In the genomic region with DNA sequence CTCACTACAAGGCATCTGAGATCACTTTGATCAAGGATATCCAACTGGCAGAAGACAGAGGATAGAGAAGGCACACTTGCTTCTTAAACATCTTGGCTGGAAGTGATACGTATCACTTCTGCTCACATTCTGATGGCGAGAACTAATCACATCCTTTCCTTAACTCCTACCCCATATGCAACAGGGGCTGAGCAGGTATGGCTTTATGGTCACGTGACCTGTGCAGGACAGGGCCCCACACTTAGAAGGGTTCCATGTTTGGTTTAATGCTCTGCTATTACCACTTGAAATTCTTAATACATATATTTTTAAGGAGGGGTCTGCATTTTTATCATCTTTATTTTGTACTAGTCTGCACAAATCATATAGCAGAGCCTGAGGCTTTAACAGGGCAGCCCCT, we compare ENCODE assay signal across 26 cellular contexts.
DNase-seq lines count a peak whose midpoint lies in the region; ATAC-seq, FAIRE-seq and TF ChIP-seq lines count a peak whose summit lies in the region.
"Had no signal": no experiment of that assay in that cellular context is flagged by ENCODE, and none has a peak within 500 bp of the region (broad histone marks: within the 10 kb centered on the region; RNA-seq: fewer than 3 reads in every experiment).

No MANE protein-coding gene starts in this region.

- H4K91ac ChIP-seq in H1 (replicated peaks; ENCODE audit: insufficient read length, low read length) = no peak overlapping the region

- intact Hi-C loops in HepG2 (cut with micrococcal nuclease; ENCODE audit: unreplicated experiment) = no loop called here
- intact Hi-C loops in right lobe of liver (cut with DNase I) = no loop called here
- intact Hi-C loops in GM12878 (cut with micrococcal nuclease; ENCODE audit: unreplicated experiment) = no loop called here
- intact Hi-C loops in activated T-helper 2 cell treated with anti-CD3 and anti-CD28 coated beads, Interferon-gamma antibody, Interleukin-2, Interleukin-4, amounts not matched to agents 10 μg/mL and 5 μg/mL and 100 μg/mL, durations not matched to agents 14 hours and 24 hours and 36 hours (cut with micrococcal nuclease) = no loop called here
- intact Hi-C loops in left cardiac atrium (cut with DNase I) = no loop called here

- H3K4me1 ChIP-seq in HepG2 (ENCODE audit: insufficient read depth, low read length) = peaks cover 13% of the 10 kb centered on the region
- H3K4me1 ChIP-seq in right lobe of liver = no peaks in the 10 kb centered on the region
- H3K4me1 ChIP-seq in GM12878 (ENCODE audit: control insufficient read depth, insufficient read depth, low read length) = no peaks in the 10 kb centered on the region
- no peaks in the 10 kb centered on the region for H3K4me1 ChIP-seq in H1 (replicated peaks in 1 of 4; ENCODE audit: control insufficient read depth in 3 of 4, insufficient read depth in 4 of 4, low read length in 3 of 4)
- H3K4me1 ChIP-seq: Caco-2 had no signal

- H3K4ac ChIP-seq in H1 (replicated peaks; ENCODE audit: insufficient read length, low read depth, low read length) = no peak overlapping the region

- peaks cover 21% of the 10 kb centered on the region for H3K9me3 Mint-ChIP-seq in activated T-helper 2 cell treated with anti-CD3 and anti-CD28 coated beads, Interferon-gamma antibody, Interleukin-2, Interleukin-4, amounts not matched to agents 10 μg/mL and 5 μg/mL and 100 μg/mL, durations not matched to agents 14 hours and 24 hours and 36 hours

- H2BK5ac ChIP-seq in H1 (ENCODE audit: low read depth, low read length) = no peak overlapping the region

- TF ChIP-seq RAD21 in HepG2 (CRISPR knock-in tag; IDR thresholded peaks at IDR 0.05) (no peak), GM12878 (IDR thresholded peaks at IDR 0.05; ENCODE audit: insufficient read depth, low read depth, low read length) (no peak), H1 (IDR thresholded peaks at IDR 0.05 in 1 of 2, conservative IDR thresholded peaks at IDR 0.05 in 1 of 2; ENCODE audit: low read depth in 2 of 2, low read length in 2 of 2) (no peak)

- H3K56ac ChIP-seq in H1 (replicated peaks; ENCODE audit: insufficient read length, low read depth, low read length) = no peak overlapping the region

- H4K8ac ChIP-seq in H1 (ENCODE audit: extremely low read depth, insufficient read depth, low read length) = no peak overlapping the region

- H4K5ac ChIP-seq in H1 (ENCODE audit: insufficient read length, low read depth, low read length) = no peak overlapping the region

- no peaks in the 10 kb centered on the region for H3K36me3 ChIP-seq in HepG2 (replicated peaks in 1 of 2; ENCODE audit: control insufficient read depth in 1 of 2, insufficient read depth in 2 of 2, low read length in 2 of 2)
- H3K36me3 ChIP-seq in right lobe of liver = no peaks in the 10 kb centered on the region
- no peaks in the 10 kb centered on the region for H3K36me3 ChIP-seq in GM12878 (ENCODE audit: control insufficient read depth in 2 of 2, insufficient read depth in 2 of 2, low read length in 1 of 2)
- H3K36me3 ChIP-seq in H1 (ENCODE audit: control insufficient read depth in 2 of 4, insufficient read depth in 4 of 4, low read length in 3 of 4) = no peaks in the 10 kb centered on the region
- H3K36me3 ChIP-seq: BLaER1 treated with 17β-estradiol and CSF1 and Interleukin-3, amounts not matched to agents 10 nM and 100 nM had no signal

- POLR2A ChIA-PET in HepG2 (lab: Yijun Ruan, JAX) = no interaction called here
- POLR2A ChIA-PET in GM12878 (lab: Charles Lee) = no interaction called here
- POLR2A ChIA-PET in H1 (lab: Charles Lee; ENCODE audit: partially characterized antibody) = no interaction called here

- WGBS in HepG2 (ENCODE audit: low lambda C conversion rate) = 7% methylated on average over 3 of the region's 3 CpGs
- WGBS in right lobe of liver (ENCODE audit: insufficient coverage, low coverage, low lambda C conversion rate, missing lambda C conversion rate) = 55% methylated on average over 3 of the region's 3 CpGs
- WGBS in GM12878 (ENCODE audit: insufficient coverage, insufficient replicate concordance, low lambda C conversion rate, missing lambda C conversion rate) = 46% methylated on average over 3 of the region's 3 CpGs
- WGBS in H1 (ENCODE audit: extremely low coverage in 1 of 2, insufficient coverage in 1 of 2, insufficient read length in 1 of 2, insufficient replicate concordance in 2 of 2, low coverage in 1 of 2, low lambda C conversion rate in 2 of 2, missing lambda C conversion rate in 1 of 2), 2 experiments = 58% methylated on average over 3 of the region's 3 CpGs; no CpG with 5 or more reads in 1 of the 2 experiments

- no peaks in the 10 kb centered on the region for H3K4me1 Mint-ChIP-seq in activated T-helper 2 cell treated with anti-CD3 and anti-CD28 coated beads, Interferon-gamma antibody, Interleukin-2, Interleukin-4, amounts not matched to agents 10 μg/mL and 5 μg/mL and 100 μg/mL, durations not matched to agents 14 hours and 24 hours and 36 hours (ENCODE audit: low read depth)
- H3K4me1 Mint-ChIP-seq: B cell had no signal

- BruUV-seq in HepG2 (replicated peaks; lab: Mats Ljungman, UMichigan) (no TSS peak), GM12878 (replicated peaks; lab: Mats Ljungman, UMichigan) (no TSS peak)

- in situ Hi-C loops in HepG2 (cut with HindIII; ENCODE audit: extremely low pct_ligation_motif_present, low pct_unique_long_range_greater_than_20kb) = no loop called here
- in situ Hi-C loops in GM12878 (cut with MboI) = no loop called here

- H2BK20ac ChIP-seq in H1 (ENCODE audit: low read length) = no peak overlapping the region

- no peak for FAIRE-seq in HepG2 (lab: Jason Lieb, UNC)
- FAIRE-seq in GM12878 (lab: Jason Lieb, UNC) = no peak
- FAIRE-seq in H1 (lab: Jason Lieb, UNC) = no peak
- FAIRE-seq: A204.1, D721Med, GM12891, GM19239 had no signal

- no peak overlapping the region for H3K23ac ChIP-seq in H1 (ENCODE audit: insufficient read length)

- H2AK5ac ChIP-seq in H1 (ENCODE audit: low read depth, low read length) = no peak overlapping the region

- TF ChIP-seq CTCF in HepG2 (CRISPR knock-in tag; IDR thresholded peaks at IDR 0.05) (no peak), right lobe of liver (IDR thresholded peaks at IDR 0.05) (no peak), GM12878 (IDR thresholded peaks at IDR 0.05 in 2 of 3, conservative IDR thresholded peaks at IDR 0.05 in 1 of 3; ENCODE audit: control insufficient read depth in 2 of 3, extremely low read depth in 1 of 3, insufficient read depth in 1 of 3, low read depth in 3 of 3, low read length in 3 of 3) (no peak), H1 (IDR thresholded peaks at IDR 0.05; ENCODE audit: control extremely low read depth in 1 of 3, insufficient read depth in 1 of 3, low read depth in 1 of 3, low read length in 3 of 3) (no peak)

- H3K14ac ChIP-seq in H1 (ENCODE audit: insufficient read length) = no peak overlapping the region

- H3K9ac ChIP-seq in HepG2 (ENCODE audit: insufficient read depth, low read depth, low read length) = no peak overlapping the region
- no peak overlapping the region for H3K9ac ChIP-seq in GM12878 (ENCODE audit: control insufficient read depth, insufficient read depth, low read length)
- H3K9ac ChIP-seq in H1 (replicated peaks in 1 of 4; ENCODE audit: extremely low read depth in 1 of 4, low read depth in 3 of 4, low read length in 3 of 4) = no peak overlapping the region
- H3K9ac ChIP-seq: BLaER1 treated with 17β-estradiol and CSF1 and Interleukin-3, amounts not matched to agents 10 nM and 100 nM had no signal

- no peak overlapping the region for H2BK12ac ChIP-seq in H1 (ENCODE audit: low read depth, low read length)

- TF ChIP-seq POLR2A in HepG2 (IDR thresholded peaks at IDR 0.05; ENCODE audit: insufficient read depth in 1 of 2, low read depth in 2 of 2, low read length in 2 of 2) (no peak), right lobe of liver (IDR thresholded peaks at IDR 0.05) (no peak), GM12878 (IDR thresholded peaks at IDR 0.05; ENCODE audit: low read depth, low read length) (no peak), H1 (IDR thresholded peaks at IDR 0.05; ENCODE audit: control extremely low read depth in 1 of 2, low read depth in 2 of 2, low read length in 2 of 2) (no peak)

- no peak overlapping the region for H3K27ac Mint-ChIP-seq in activated T-helper 2 cell treated with anti-CD3 and anti-CD28 coated beads, Interferon-gamma antibody, Interleukin-2, Interleukin-4, amounts not matched to agents 10 μg/mL and 5 μg/mL and 100 μg/mL, durations not matched to agents 14 hours and 24 hours and 36 hours
- H3K27ac Mint-ChIP-seq: B cell; CD4-positive, alpha-beta T cell; CD8-positive, alpha-beta T cell had no signal

- TF ChIP-seq EP300 in HepG2 (IDR thresholded peaks at IDR 0.05; ENCODE audit: low read depth in 2 of 2, low read length in 2 of 2) (no peak), HepG2 (CRISPR knock-in tag; IDR thresholded peaks at IDR 0.05; ENCODE audit: borderline replicate concordance) (no peak), GM12878 (IDR thresholded peaks at IDR 0.05; ENCODE audit: borderline replicate concordance in 1 of 2, control insufficient read depth in 1 of 2, low read depth in 2 of 2, low read length in 2 of 2) (no peak), H1 (IDR thresholded peaks at IDR 0.05; ENCODE audit: borderline replicate concordance in 1 of 2, low read depth in 2 of 2, low read length in 2 of 2) (no peak)

- RAD21 ChIA-PET in GM12878 (lab: Charles Lee; ENCODE audit: unreplicated experiment) = no interaction called here

- no peak overlapping the region for H3K4me3 ChIP-seq in HepG2 (replicated peaks in 1 of 3; ENCODE audit: insufficient read depth in 1 of 3, low read depth in 2 of 3, low read length in 3 of 3)
- H3K4me3 ChIP-seq in right lobe of liver = no peak overlapping the region
- H3K4me3 ChIP-seq in GM12878 = no peak overlapping the region
- H3K4me3 ChIP-seq in H1 (ENCODE audit: extremely low read depth in 1 of 4, insufficient read depth in 2 of 4, low read depth in 3 of 4, low read length in 4 of 4) = no peak overlapping the region
- H3K4me3 ChIP-seq: BLaER1 treated with 17β-estradiol and CSF1 and Interleukin-3, amounts not matched to agents 10 nM and 100 nM had no signal

- no peak overlapping the region for H2BK120ac ChIP-seq in H1 (replicated peaks; ENCODE audit: low read depth, low read length)

- H2BK15ac ChIP-seq in H1 (ENCODE audit: low read length) = no peak overlapping the region

- H3K18ac ChIP-seq in H1 (ENCODE audit: extremely low read depth, low read length) = no peak overlapping the region

- H3K4me2 ChIP-seq in HepG2 (ENCODE audit: low read depth, low read length) = no peak overlapping the region
- H3K4me2 ChIP-seq in GM12878 (ENCODE audit: control insufficient read depth, insufficient read depth) = no peak overlapping the region
- H3K4me2 ChIP-seq in H1 (ENCODE audit: insufficient read depth in 1 of 2, low read depth in 2 of 2, low read length in 2 of 2) = no peak overlapping the region
- H3K4me2 ChIP-seq: BLaER1 treated with 17β-estradiol and CSF1 and Interleukin-3, amounts not matched to agents 10 nM and 100 nM had no signal

- no peak overlapping the region for H3K4me3 Mint-ChIP-seq in activated T-helper 2 cell treated with anti-CD3 and anti-CD28 coated beads, Interferon-gamma antibody, Interleukin-2, Interleukin-4, amounts not matched to agents 10 μg/mL and 5 μg/mL and 100 μg/mL, durations not matched to agents 14 hours and 24 hours and 36 hours (ENCODE audit: low read depth)
- H3K4me3 Mint-ChIP-seq: B cell; CD4-positive, alpha-beta T cell; CD8-positive, alpha-beta T cell had no signal

- H2AFZ ChIP-seq in HepG2 (ENCODE audit: low read length) (no peak overlapping the region), GM12878 (ENCODE audit: control insufficient read depth, low read depth, low read length) (no peak overlapping the region), H1 (ENCODE audit: low read length) (peak overlapping the region; percentile 89)

- ATAC-seq in HepG2 = no peak
- no peak for ATAC-seq in right lobe of liver
- no peak for ATAC-seq in GM12878
- ATAC-seq in left cardiac atrium = no peak
- ATAC-seq: CD8-positive, alpha-beta T cell had no signal

- SMC1A ChIA-PET in GM12878 (lab: Charles Lee; ENCODE audit: uncharacterized antibody, unreplicated experiment) = interaction anchor here (1.4 kb wide), 1 partner anchor 12 kb away, joined by 3 read pairs; no protein-coding TSS in a partner anchor

- no peaks in the 10 kb centered on the region for H3K23me2 ChIP-seq in H1 (ENCODE audit: low read depth, low read length)

- H3K27me3 Mint-ChIP-seq in activated T-helper 2 cell treated with anti-CD3 and anti-CD28 coated beads, Interferon-gamma antibody, Interleukin-2, Interleukin-4, amounts not matched to agents 10 μg/mL and 5 μg/mL and 100 μg/mL, durations not matched to agents 14 hours and 24 hours and 36 hours (ENCODE audit: low read depth) = no peaks in the 10 kb centered on the region
- H3K27me3 Mint-ChIP-seq: B cell; CD4-positive, alpha-beta T cell had no signal

- CTCF ChIA-PET in HepG2 (lab: Yijun Ruan, JAX; ENCODE audit: low intra/inter-chr PET ratio, low total read pairs) = no interaction called here
- CTCF ChIA-PET in GM12878 (lab: Yijun Ruan, JAX) = no interaction called here
- CTCF ChIA-PET in H1 (lab: Charles Lee; ENCODE audit: partially characterized antibody) = no interaction called here

- no peaks in the 10 kb centered on the region for H3K36me3 Mint-ChIP-seq in activated T-helper 2 cell treated with anti-CD3 and anti-CD28 coated beads, Interferon-gamma antibody, Interleukin-2, Interleukin-4, amounts not matched to agents 10 μg/mL and 5 μg/mL and 100 μg/mL, durations not matched to agents 14 hours and 24 hours and 36 hours (ENCODE audit: low read depth)
- H3K36me3 Mint-ChIP-seq: CD8-positive, alpha-beta T cell had no signal

- H3K9me3 ChIP-seq in HepG2 (ENCODE audit: low read length) = peaks cover 21% of the 10 kb centered on the region
- H3K9me3 ChIP-seq in right lobe of liver = peaks cover 0 to 6% (median 0%) of the 10 kb centered on the region in 4 donors
- H3K9me3 ChIP-seq in GM12878 (replicated peaks; ENCODE audit: control insufficient read depth, insufficient read depth, low read length) = no peaks in the 10 kb centered on the region
- 0 out of 4 replicates have a peak, but pooled peaks cover 0 to 3% of the 10 kb centered on the region in 2 experiments for H3K9me3 ChIP-seq in H1 (ENCODE audit: insufficient read depth in 2 of 2, low read depth in 1 of 2, low read length in 1 of 2)

- H4K20me1 ChIP-seq in HepG2 (ENCODE audit: insufficient read depth, low read length) = no peaks in the 10 kb centered on the region
- no peaks in the 10 kb centered on the region for H4K20me1 ChIP-seq in GM12878 (ENCODE audit: control insufficient read depth, insufficient read depth)
- H4K20me1 ChIP-seq in H1 (replicated peaks in 1 of 2; ENCODE audit: control insufficient read depth in 1 of 2, insufficient read depth in 2 of 2, low read length in 2 of 2) = no peaks in the 10 kb centered on the region
- H4K20me1 ChIP-seq: BLaER1 treated with 17β-estradiol and CSF1 and Interleukin-3, amounts not matched to agents 10 nM and 100 nM had no signal

- H3K79me1 ChIP-seq in H1 (ENCODE audit: low read depth, low read length) = no peaks in the 10 kb centered on the region

- DNase-seq in HepG2 (ENCODE audit: low spot score) (no peak), right lobe of liver (no peak), GM12878 (ENCODE audit: low read depth, low spot score) (no peak), H1 (ENCODE audit: low read depth in 1 of 2, low spot score in 2 of 2) (no peak), NCI-H2107 (lab: John Stamatoyannopoulos, UW) (no peak), left cardiac atrium (no peak)
- DNase-seq in activated T-helper 2 cell treated with anti-CD3 and anti-CD28 coated beads, Interferon-gamma antibody, Interleukin-2, Interleukin-4, amounts not matched to agents 10 μg/mL and 5 μg/mL and 100 μg/mL, durations not matched to agents 14 hours and 24 hours and 36 hours (ENCODE audit: low spot score) = no peak
- DNase-seq: 8988T; AML-193; Caco-2; Calu3; CD4-positive, alpha-beta T cell; CD8-positive, alpha-beta T cell; DMS153; DMS53; DMS79; DND-41; EL; GDM1 had no signal

- H3K27ac ChIP-seq in HepG2 (ENCODE audit: extremely low read length, insufficient read depth, low read length) = no peak overlapping the region
- no peak overlapping the region for H3K27ac ChIP-seq in right lobe of liver
- no peak overlapping the region for H3K27ac ChIP-seq in GM12878 (ENCODE audit: control insufficient read depth, insufficient read depth)
- H3K27ac ChIP-seq in H1 (ENCODE audit: low read depth, low read length) = no peak overlapping the region
- H3K27ac ChIP-seq: BLaER1 treated with 17β-estradiol and CSF1 and Interleukin-3, amounts not matched to agents 10 nM and 100 nM; C4-2B had no signal

- H3K79me2 ChIP-seq in HepG2 (ENCODE audit: insufficient read depth, low read length) (no peaks in the 10 kb centered on the region), GM12878 (ENCODE audit: control insufficient read depth, insufficient read depth, low read length) (no peaks in the 10 kb centered on the region), H1 (ENCODE audit: control insufficient read depth in 1 of 2, insufficient read depth in 2 of 2, low read length in 2 of 2) (no peaks in the 10 kb centered on the region)

- H3K27me3 ChIP-seq in HepG2 (ENCODE audit: control insufficient read depth in 1 of 2, insufficient read depth in 2 of 2, low read length in 2 of 2) (no peaks in the 10 kb centered on the region; a peak in 1 of 5 replicates), right lobe of liver (no peaks in the 10 kb centered on the region), GM12878 (replicated peaks in 1 of 2; ENCODE audit: control insufficient read depth in 2 of 2, insufficient read depth in 2 of 2, low read length in 1 of 2) (no peaks in the 10 kb centered on the region), H1 (replicated peaks in 1 of 4; ENCODE audit: control insufficient read depth in 3 of 4, extremely low read depth in 1 of 4, insufficient read depth in 3 of 4, low read length in 3 of 4) (peaks cover 0 to 1% (median 0%) of the 10 kb centered on the region in 4 experiments; a peak in 1 of 7 replicates)
- H3K27me3 ChIP-seq: BLaER1 treated with 17β-estradiol and CSF1 and Interleukin-3, amounts not matched to agents 10 nM and 100 nM had no signal
